8 cellular contexts compared by ENCODE assay signal in the genomic region with DNA sequence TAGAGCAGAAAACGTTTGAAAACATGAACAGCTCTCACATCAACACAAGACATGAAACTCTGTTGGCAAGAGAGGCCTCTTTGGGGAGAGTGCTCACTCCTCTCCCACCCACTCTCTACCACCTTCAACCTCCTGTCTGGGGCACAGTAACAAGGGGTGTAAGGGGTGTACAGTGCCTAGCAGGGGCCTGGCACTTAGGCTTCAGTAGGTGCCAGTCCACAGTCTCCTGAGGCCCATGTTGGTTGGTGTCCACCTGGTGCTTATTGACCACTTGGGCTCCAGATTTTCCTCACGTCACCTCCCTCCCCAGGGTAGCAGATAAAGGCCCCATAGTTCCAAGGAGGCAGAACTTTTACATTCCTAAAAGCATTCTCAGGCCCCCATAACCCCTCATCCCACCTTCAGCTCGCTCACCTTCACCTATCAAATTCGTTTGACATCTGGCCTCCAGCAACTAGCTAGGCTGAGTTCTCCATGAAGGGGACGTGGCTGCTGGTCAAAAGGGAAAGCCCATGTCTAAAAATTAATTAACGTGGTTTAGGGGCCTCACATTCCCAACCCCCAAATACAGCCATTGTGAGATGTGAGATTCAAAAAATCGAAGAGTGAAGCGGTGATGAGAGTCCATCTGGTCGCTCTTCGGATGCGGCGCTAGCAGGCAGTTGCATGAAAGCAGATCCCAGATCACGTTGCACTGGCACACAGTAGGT. TPM values are rescaled to one million over a fixed set of nuclear protein-coding genes. Genes with fewer than 3 reads are reported as not detected.
A peak's percentile ranks its signal among the peaks of the same experiment; 100 is the strongest.
DNase-seq lines count a peak whose midpoint lies in the region; ATAC-seq and TF ChIP-seq lines count a peak whose summit lies in the region.

No MANE protein-coding gene starts in this region.

- 70% methylated on average over 13 of the region's 13 CpGs for WGBS in mesenchymal stem cell
- 66% methylated on average over 13 of the region's 13 CpGs for WGBS in urinary bladder

- no peaks in the 10 kb centered on the region for H3K27me3 ChIP-seq in cardiac muscle cell
- no peaks in the 10 kb centered on the region for H3K27me3 ChIP-seq in mesenchymal stem cell (ENCODE audit: control insufficient read depth in 1 of 2, insufficient read depth in 1 of 2, low read length in 2 of 2)

- no peak overlapping the region for H2BK120ac ChIP-seq in mesenchymal stem cell (ENCODE audit: low read depth, low read length)

- H3K14ac ChIP-seq in mesenchymal stem cell (ENCODE audit: low read length in 2 of 2), result no peak overlapping the region

- H3K4me1 ChIP-seq in cardiac muscle cell (ENCODE audit: low read depth), result peaks cover 22% of the 10 kb centered on the region
- H3K4me1 ChIP-seq in mesenchymal stem cell (ENCODE audit: control insufficient read depth, insufficient read depth, low read depth, low read length), result peaks cover 22% of the 10 kb centered on the region
- H3K4me1 ChIP-seq in urinary bladder (ENCODE audit: insufficient read depth), result no peaks in the 10 kb centered on the region

- DNase-seq in cardiac muscle cell (ENCODE audit: low read depth in 1 of 2, low spot score in 1 of 2) (no peak), left ventricle myocardium superior (no peak), mesenchymal stem cell (no peak), NCI-H2227 treated with DMSO at 0.1 percent for 48 hours (lab: John Stamatoyannopoulos, UW) (no peak), cerebellar cortex (ENCODE audit: low spot score) (no peak), GM19238 (ENCODE audit: insufficient read length, low spot score) (no peak)

- peak overlapping the region; percentile 81 for H4K8ac ChIP-seq in mesenchymal stem cell (ENCODE audit: low read length)

- H2AFZ ChIP-seq in mesenchymal stem cell (ENCODE audit: low read depth, low read length), result no peak overlapping the region

- no peak overlapping the region for H2BK15ac ChIP-seq in mesenchymal stem cell (ENCODE audit: low read depth, poor library complexity, severe bottlenecking)

- H4K91ac ChIP-seq in mesenchymal stem cell (ENCODE audit: low read length), result no peak overlapping the region

- peak overlapping the region; percentile 38 to 81 for H2BK12ac ChIP-seq in mesenchymal stem cell (ENCODE audit: low read length in 2 of 2)

- H3K9me3 ChIP-seq in cardiac muscle cell (ENCODE audit: low read depth) (no peaks in the 10 kb centered on the region), mesenchymal stem cell (ENCODE audit: control insufficient read depth, low read length) (no peaks in the 10 kb centered on the region)

- H3K36me3 ChIP-seq in cardiac muscle cell (no peaks in the 10 kb centered on the region), mesenchymal stem cell (ENCODE audit: control insufficient read depth in 1 of 2, insufficient read depth in 2 of 2, low read depth in 1 of 2, low read length in 2 of 2) (peaks cover 3% of the 10 kb centered on the region in 2 experiments), urinary bladder (ENCODE audit: insufficient read depth) (no peaks in the 10 kb centered on the region)

- H3K36me3 Mint-ChIP-seq in brain, result peaks cover 9% of the 10 kb centered on the region

- H3K4ac ChIP-seq in mesenchymal stem cell (ENCODE audit: low read depth in 1 of 2, low read length in 2 of 2), result no peak overlapping the region

- peak overlapping the region; percentile 99 for H3K9ac ChIP-seq in mesenchymal stem cell (ENCODE audit: low read length)

- H3K4me3 Mint-ChIP-seq in brain, result peak overlapping the region; percentile 93 to 98 (median 96)

- no peak overlapping the region for H3K18ac ChIP-seq in mesenchymal stem cell (ENCODE audit: low read depth in 1 of 2, low read length in 2 of 2)

- H3K4me2 ChIP-seq in mesenchymal stem cell (ENCODE audit: low read length, poor library complexity, severe bottlenecking), result peak overlapping the region; percentile 67

- no peak overlapping the region for H2BK5ac ChIP-seq in mesenchymal stem cell (ENCODE audit: low read depth, low read length, poor library complexity, severe bottlenecking)

- ATAC-seq in left ventricle myocardium superior, result no peak

- H3K9me3 Mint-ChIP-seq in brain, result no peaks in the 10 kb centered on the region

- peak overlapping the region; percentile 84 for H3K4me3 ChIP-seq in cardiac muscle cell
- H3K4me3 ChIP-seq in mesenchymal stem cell (ENCODE audit: insufficient read depth in 1 of 2, low read depth in 1 of 2, low read length in 2 of 2), result peak overlapping the region in 1 of 2 experiments; percentile 97
- peak overlapping the region; percentile 78 for H3K4me3 ChIP-seq in urinary bladder (ENCODE audit: low read depth, low read length)

- H3K27ac ChIP-seq in cardiac muscle cell, result no peak overlapping the region
- no peak overlapping the region for H3K27ac ChIP-seq in mesenchymal stem cell (ENCODE audit: low read length, poor library complexity, severe bottlenecking)
- no peak overlapping the region for H3K27ac ChIP-seq in urinary bladder (ENCODE audit: low read depth)

- TF ChIP-seq CTCF in cardiac muscle cell (IDR thresholded peaks at IDR 0.05; ENCODE audit: low read depth, low read length) (no peak), brain (conservative IDR thresholded peaks at IDR 0.05) (no peak)

- peak overlapping the region; percentile 75 for H2AK5ac ChIP-seq in mesenchymal stem cell (ENCODE audit: low read length, severe bottlenecking)

- peaks cover 51% of the 10 kb centered on the region for H3K4me1 Mint-ChIP-seq in brain

- peak overlapping the region; percentile 97 to 99 (median 98) for H3K27ac Mint-ChIP-seq in brain

- peaks cover 17% of the 10 kb centered on the region for H3K27me3 Mint-ChIP-seq in brain

- intact Hi-C loops in left ventricle myocardium superior (cut with micrococcal nuclease), result loop anchor here (10.0 kb wide), 1 partner anchor 48 kb away; no protein-coding TSS in a partner anchor

- H3K23ac ChIP-seq in mesenchymal stem cell (ENCODE audit: low read length in 2 of 2), result no peak overlapping the region

- no peaks in the 10 kb centered on the region for H3K79me1 ChIP-seq in mesenchymal stem cell (replicated peaks; ENCODE audit: low read length, poor library complexity, severe bottlenecking)

RNA-seq across cellular contexts. Expression of a gene that starts 0.7 kb away (rescaled TPM):
- total RNA-seq in cardiac muscle cell (41.9 and 45.1 TPM in 2 replicates), left ventricle myocardium superior (51.0 TPM), urinary bladder (34.0 TPM)
- polyA plus RNA-seq in cardiac muscle cell (45.3 and 59.5 TPM in 2 replicates), brain (ENCODE audit: insufficient read depth, low read depth, low replicate concordance) (50.1 TPM), urinary bladder (57.9 TPM)
- 63.2 TPM for polyA plus RNA-seq in mesenchymal stem cell (2013, experiment 1 of 2)
- 60.2 TPM for polyA plus RNA-seq in mesenchymal stem cell (2013, experiment 2 of 2)

RNA-seq across cellular contexts. Expression of a gene that starts 11.1 kb away (rescaled TPM):
- total RNA-seq in cardiac muscle cell (53.3 and 55.0 TPM in 2 replicates), left ventricle myocardium superior (14.2 TPM), urinary bladder (36.7 TPM)
- polyA plus RNA-seq in cardiac muscle cell (31.9 and 33.8 TPM in 2 replicates), brain (ENCODE audit: insufficient read depth, low read depth, low replicate concordance) (37.0 TPM), urinary bladder (26.3 TPM)
- polyA plus RNA-seq in mesenchymal stem cell (2013, experiment 1 of 2), result 10.8 TPM
- 10.8 TPM for polyA plus RNA-seq in mesenchymal stem cell (2013, experiment 2 of 2)
